In the genomic region with DNA sequence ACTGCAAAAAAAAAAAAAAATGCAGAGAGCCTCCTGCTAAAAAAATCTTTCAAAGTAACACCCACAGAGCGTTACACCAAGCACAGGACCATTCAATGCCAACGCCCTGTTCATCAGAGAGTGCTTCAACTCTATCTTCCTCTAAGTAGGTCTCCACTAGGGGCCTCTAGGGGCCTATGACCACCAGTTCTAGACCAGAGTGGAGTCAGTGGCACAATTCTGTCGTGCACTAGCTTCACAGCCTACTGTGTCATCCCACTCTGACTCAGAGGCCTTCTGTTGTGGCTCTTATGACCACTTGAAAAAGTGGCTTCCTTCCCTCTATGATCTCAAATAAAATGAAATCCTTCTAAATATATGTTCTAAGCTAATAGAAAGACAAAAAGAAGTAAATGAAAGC, we compare ENCODE assay signal across 26 cellular contexts.
"Had no signal": no experiment of that assay in that cellular context is flagged by ENCODE, and none has a peak within 500 bp of the region (broad histone marks: within the 10 kb centered on the region; RNA-seq: fewer than 3 reads in every experiment).

No MANE protein-coding gene starts in this region.

- H3K9me3 Mint-ChIP-seq: activated CD4-positive, alpha-beta memory T cell treated with anti-CD3 and anti-CD28 coated beads, Interleukin-2, amount 10 ng/mL, durations not matched to agents 7 days and 5 days; activated naive CD4-positive, alpha-beta T cell treated with anti-CD3 and anti-CD28 coated beads, Interleukin-2, amount 10 ng/mL, durations not matched to agents 7 days and 5 days; activated T-cell treated with anti-CD3 and anti-CD28 coated beads, Interleukin-2, amount 50 U/mL, for 24 hours; mesothelial cell of epicardium; natural killer cell treated with Interleukin-12 subunit alpha and Interleukin-12 subunit beta and Interleukin-15 and Interleukin-18, amount 100 ng/mL, for 72 hours; WTC11 had no signal

- H3K36me3 ChIP-seq: adrenal gland, ascending aorta, brain microvascular endothelial cell, esophagus muscularis mucosa, gastroesophageal sphincter, left ventricle myocardium inferior, upper lobe of left lung had no signal

- H3K4me1 ChIP-seq: adrenal gland, ascending aorta had no signal

- H3K27ac Mint-ChIP-seq: activated CD4-positive, alpha-beta memory T cell treated with anti-CD3 and anti-CD28 coated beads, Interleukin-2, amount 10 ng/mL, durations not matched to agents 7 days and 5 days; activated naive CD4-positive, alpha-beta T cell treated with anti-CD3 and anti-CD28 coated beads, Interleukin-2, amount 10 ng/mL, durations not matched to agents 7 days and 5 days; activated T-cell treated with anti-CD3 and anti-CD28 coated beads, Interleukin-2, amount 50 U/mL, for 24 hours; mesothelial cell of epicardium; natural killer cell treated with Interleukin-12 subunit alpha and Interleukin-12 subunit beta and Interleukin-15 and Interleukin-18, amount 100 ng/mL, for 72 hours; progenitor cell of endocrine pancreas; WTC11 had no signal

- H3K27me3 ChIP-seq: adrenal gland, ascending aorta, brain microvascular endothelial cell, esophagus muscularis mucosa, gastroesophageal sphincter, upper lobe of left lung had no signal

- ATAC-seq: gastroesophageal sphincter, WTC11 had no signal

- H3K36me3 Mint-ChIP-seq: activated naive CD4-positive, alpha-beta T cell treated with anti-CD3 and anti-CD28 coated beads, Interleukin-2, amount 10 ng/mL, durations not matched to agents 7 days and 5 days; mesothelial cell of epicardium; natural killer cell treated with Interleukin-12 subunit alpha and Interleukin-12 subunit beta and Interleukin-15 and Interleukin-18, amount 100 ng/mL, for 72 hours; WTC11 had no signal

- H3K4me1 Mint-ChIP-seq: mesothelial cell of epicardium had no signal

- DNase-seq: activated CD4-positive, alpha-beta memory T cell treated with anti-CD3 and anti-CD28 coated beads, Interleukin-2, amount 10 ng/mL, durations not matched to agents 7 days and 5 days; activated effector memory CD4-positive, alpha-beta T cell treated with Interleukin-2 at 50 U/mL for 16 hours; activated naive CD4-positive, alpha-beta T cell treated with anti-CD3 and anti-CD28 coated beads, Interleukin-2, amount 10 ng/mL, durations not matched to agents 7 days and 5 days; activated T-cell treated with anti-CD3 and anti-CD28 coated beads, Interleukin-2, amount 50 U/mL, for 24 hours; adrenal gland; brain microvascular endothelial cell; central memory CD4-positive, alpha-beta T cell; effector memory CD4-positive, alpha-beta T cell; head of caudate nucleus; hypothalamus; left ventricle myocardium inferior; mammary epithelial cell; retina; stimulated activated CD4-positive, alpha-beta T cell treated with anti-CD3 and anti-CD28 coated beads, Interleukin-2, amount 100 ng/mL, for 48 hours; stimulated activated CD8-positive, alpha-beta memory T cell treated with anti-CD3 and anti-CD28 coated beads, Interleukin-4, amount 100 ng/mL, for 48 hours; stimulated activated naive CD4-positive, alpha-beta T cell; T-helper 1 cell; T-helper 9 cell; upper lobe of left lung had no signal

- H3K27me3 Mint-ChIP-seq: progenitor cell of endocrine pancreas had no signal

- H3K27ac ChIP-seq: adrenal gland, ascending aorta, brain microvascular endothelial cell, esophagus muscularis mucosa, gastroesophageal sphincter, left ventricle myocardium inferior, upper lobe of left lung had no signal

- H3K4me3 Mint-ChIP-seq: activated CD4-positive, alpha-beta memory T cell treated with anti-CD3 and anti-CD28 coated beads, Interleukin-2, amount 10 ng/mL, durations not matched to agents 7 days and 5 days; activated naive CD4-positive, alpha-beta T cell treated with anti-CD3 and anti-CD28 coated beads, Interleukin-2, amount 10 ng/mL, durations not matched to agents 7 days and 5 days; activated T-cell treated with anti-CD3 and anti-CD28 coated beads, Interleukin-2, amount 50 U/mL, for 24 hours; mesothelial cell of epicardium; natural killer cell treated with Interleukin-12 subunit alpha and Interleukin-12 subunit beta and Interleukin-15 and Interleukin-18, amount 100 ng/mL, for 72 hours; WTC11 had no signal

- H3K9me3 ChIP-seq: adrenal gland, ascending aorta, esophagus muscularis mucosa, gastroesophageal sphincter, left ventricle myocardium inferior, upper lobe of left lung had no signal

- H3K4me3 ChIP-seq: adrenal gland, ascending aorta, esophagus muscularis mucosa, gastroesophageal sphincter, left ventricle myocardium inferior, upper lobe of left lung had no signal
